Comparison of ENCODE assay signal across 11 cellular contexts in genomic region chr7:130369110-130369711, GRCh38. TPM values are rescaled to one million over a fixed set of nuclear protein-coding genes. Genes with fewer than 3 reads are reported as not detected.
DNase-seq lines count a peak whose midpoint lies in the region; ATAC-seq, FAIRE-seq and TF ChIP-seq lines count a peak whose summit lies in the region.
"Had no signal": no experiment of that assay in that cellular context is flagged by ENCODE, and none has a peak within 500 bp of the region (broad histone marks: within the 10 kb centered on the region; RNA-seq: fewer than 3 reads in every experiment).

No MANE protein-coding gene starts in this region.

- no peaks in the 10 kb centered on the region for H3K9me3 Mint-ChIP-seq in CD4-positive, alpha-beta T cell

- no peaks in the 10 kb centered on the region for H4K20me1 ChIP-seq in K562 (replicated peaks; ENCODE audit: control insufficient read depth, insufficient read depth, low read length)

- CTCF ChIA-PET in CD4-positive, alpha-beta T cell (lab: Charles Lee), result no interaction called here
- CTCF ChIA-PET in K562 (lab: Yijun Ruan, JAX; ENCODE audit: low intra/inter-chr PET ratio), result no interaction called here

- TF ChIP-seq POLR2A in K562 (conservative IDR thresholded peaks at IDR 0.05), result no peak

- no peaks in the 10 kb centered on the region for H3K9me3 ChIP-seq in CD4-positive, alpha-beta T cell (ENCODE audit: control insufficient read depth, low read length)
- no peaks in the 10 kb centered on the region for H3K9me3 ChIP-seq in K562 (replicated peaks; ENCODE audit: control insufficient read depth, insufficient read depth, low read depth, low read length)
- no peaks in the 10 kb centered on the region for H3K9me3 ChIP-seq in muscle layer of duodenum (ENCODE audit: control insufficient read depth in 1 of 2, low read length in 2 of 2)
- no peaks in the 10 kb centered on the region for H3K9me3 ChIP-seq in HAP-1

- peaks cover 33% of the 10 kb centered on the region for H3K4me1 Mint-ChIP-seq in CD4-positive, alpha-beta T cell (ENCODE audit: low read depth)

- H3K9me1 ChIP-seq in K562 (ENCODE audit: control insufficient read depth, insufficient read depth, low read length), result no peaks in the 10 kb centered on the region

- H3K4me1 ChIP-seq in K562 (replicated peaks in 1 of 2; ENCODE audit: control insufficient read depth in 2 of 2, insufficient read depth in 2 of 2, low read length in 2 of 2) (peaks cover 9 to 11% of the 10 kb centered on the region in 2 experiments), muscle layer of duodenum (ENCODE audit: control insufficient read depth in 1 of 2, insufficient read depth in 2 of 2, low read length in 2 of 2) (peaks cover 4 to 38% of the 10 kb centered on the region in 2 donors), HAP-1 (peaks cover 6% of the 10 kb centered on the region)

- intact Hi-C loops in CD4-positive, alpha-beta T cell (cut with DNase I, micrococcal nuclease), result no loop called here
- intact Hi-C loops in K562 (cut with micrococcal nuclease), result loop anchor here (10.0 kb wide), 1 partner anchor 294 kb away; the partner anchor contains the start of gene KLHDC10

- no peak overlapping the region for H3K27ac ChIP-seq in CD4-positive, alpha-beta T cell (ENCODE audit: low read depth, low read length)
- no peak overlapping the region for H3K27ac ChIP-seq in K562 (ENCODE audit: extremely low read depth, low read depth, low read length)
- H3K27ac ChIP-seq in muscle layer of duodenum (ENCODE audit: low read length), result peak overlapping the region; percentile 2

- H3K36me3 Mint-ChIP-seq in CD4-positive, alpha-beta T cell (ENCODE audit: low read depth), result no peaks in the 10 kb centered on the region

- no peak overlapping the region for H3K9ac ChIP-seq in K562 (ENCODE audit: insufficient read depth in 1 of 2, low read depth in 2 of 2, low read length in 2 of 2)

- H3K36me3 ChIP-seq in K562 (ENCODE audit: control insufficient read depth, insufficient read depth, low read length) (no peaks in the 10 kb centered on the region), muscle layer of duodenum (ENCODE audit: control insufficient read depth in 1 of 2, insufficient read depth in 2 of 2, low read length in 2 of 2) (no peaks in the 10 kb centered on the region), HAP-1 (replicated peaks) (no peaks in the 10 kb centered on the region)

- no peak for TF ChIP-seq RAD21 in K562 (CRISPR knock-in tag; conservative IDR thresholded peaks at IDR 0.05 in 1 of 2, IDR thresholded peaks at IDR 0.05 in 1 of 2)

- in situ Hi-C loops in K562 (cut with MboI), result no loop called here
- in situ Hi-C loops in HAP-1 (cut with MboI; ENCODE audit: low sequenced_read_pairs), result no loop called here

- no peaks in the 10 kb centered on the region for H3K27me3 Mint-ChIP-seq in CD4-positive, alpha-beta T cell

- no peaks in the 10 kb centered on the region for H3K79me2 ChIP-seq in K562 (ENCODE audit: control insufficient read depth, insufficient read depth, low read length)

- ATAC-seq in CD4-positive, alpha-beta T cell (ENCODE audit: poor library complexity), result no peak
- peak; percentile 9; the same call in 1 of the 3 replicates for ATAC-seq in K562

- TF ChIP-seq EP300 in K562 (IDR thresholded peaks at IDR 0.05; ENCODE audit: low read length), result no peak

- H3K4me2 ChIP-seq in K562 (ENCODE audit: insufficient read depth, low read length), result no peak overlapping the region

- H3K27ac Mint-ChIP-seq in CD4-positive, alpha-beta T cell, result peak overlapping the region; percentile 25

- peak overlapping the region; percentile 29 for H2AFZ ChIP-seq in K562 (ENCODE audit: low read depth, low read length)

- 7% methylated on average over 10 of the region's 10 CpGs for WGBS in K562 (ENCODE audit: insufficient coverage, low coverage, missing lambda C conversion rate)

- no peak for TF ChIP-seq CTCF in CD4-positive, alpha-beta T cell (IDR thresholded peaks at IDR 0.05)
- TF ChIP-seq CTCF in K562 (IDR thresholded peaks at IDR 0.05 in 2 of 3, conservative IDR thresholded peaks at IDR 0.05 in 1 of 3; ENCODE audit: insufficient read depth in 2 of 3, low read depth in 1 of 3, low read length in 3 of 3), result no peak

- no peak for DNase-seq in CD4-positive, alpha-beta T cell
- DNase-seq in KG1 (lab: John Stamatoyannopoulos, UW) (peak; percentile 15), K562 (ENCODE audit: extremely low read depth in 1 of 4, low spot score in 3 of 4) (no peak), HAP-1 (ENCODE audit: low spot score in 2 of 2) (no peak), NCI-H1694 treated with DMSO at 0.1 percent for 48 hours (lab: John Stamatoyannopoulos, UW) (no peak), NCI-H774 (lab: John Stamatoyannopoulos, UW) (no peak), anterior cingulate cortex (lab: John Stamatoyannopoulos, UW) (no peak)
- DNase-seq: central memory CD4-positive, alpha-beta T cell; small intestine had no signal

- no TSS peak for BruUV-seq in K562 (replicated peaks; lab: Mats Ljungman, UMichigan)

- POLR2A ChIA-PET in CD4-positive, alpha-beta T cell (lab: Charles Lee), result no interaction called here
- POLR2A ChIA-PET in K562 (lab: Yijun Ruan, JAX), result interaction anchor here (1.5 kb wide), 1 partner anchor 10 kb away, joined by 3 read pairs; no protein-coding TSS in a partner anchor

- H3K4me3 Mint-ChIP-seq in CD4-positive, alpha-beta T cell, result no peak overlapping the region

- peak; percentile 15 for FAIRE-seq in K562 (lab: Jason Lieb, UNC)
- FAIRE-seq: small intestine had no signal

- no peaks in the 10 kb centered on the region for H3K27me3 ChIP-seq in CD4-positive, alpha-beta T cell (ENCODE audit: control insufficient read depth, insufficient read depth, low read length)
- H3K27me3 ChIP-seq in K562 (ENCODE audit: control insufficient read depth in 2 of 2, insufficient read depth in 2 of 2, low read length in 2 of 2) (peaks cover 0 to 13% of the 10 kb centered on the region in 2 experiments; a peak in 2 of 5 replicates), muscle layer of duodenum (ENCODE audit: low read depth, low read length) (no peaks in the 10 kb centered on the region), HAP-1 (ENCODE audit: low read depth) (no peaks in the 10 kb centered on the region)

- no peak overlapping the region for H3K4me3 ChIP-seq in K562
- no peak overlapping the region for H3K4me3 ChIP-seq in muscle layer of duodenum (ENCODE audit: low read depth in 1 of 2, low read length in 2 of 2)
- H3K4me3 ChIP-seq in HAP-1, result no peak overlapping the region

TF ChIP-seq in K562, 482 proteins besides CTCF, POLR2A, EP300 and RAD21 (continues in another document):
- TF ChIP-seq NFIC (IDR thresholded peaks at IDR 0.05), result peak; percentile 28; the same call in 1 of the 2 replicates
- peak in 1 of 2 experiments; percentile 33; a peak in 1 of 4 replicates for TF ChIP-seq FOXK2 (conservative IDR thresholded peaks at IDR 0.05 in 1 of 2, IDR thresholded peaks at IDR 0.05 in 1 of 2; ENCODE audit: low read depth in 2 of 2)
- no peak for TF ChIP-seq CEBPG (CRISPR knock-in tag; IDR thresholded peaks at IDR 0.05)
- 0 out of 4 replicates have a peak, but pooled peaks of 1 of the 2 experiments have one; percentile 20 for TF ChIP-seq CEBPG (tag; conservative IDR thresholded peaks at IDR 0.05 in 1 of 2, IDR thresholded peaks at IDR 0.05 in 1 of 2)
- TF ChIP-seq CTBP1 (IDR thresholded peaks at IDR 0.05; ENCODE audit: borderline replicate concordance), result peak; percentile 39; the same call in 1 of the 2 replicates
- TF ChIP-seq ELF1 (tag; IDR thresholded peaks at IDR 0.05), result 0 out of 2 replicates have a peak, but pooled peaks have one; percentile 23
- TF ChIP-seq ZFP36 (IDR thresholded peaks at IDR 0.05; ENCODE audit: low read depth, low read length, partially characterized antibody), result no peak
- TF ChIP-seq ZNF134 (CRISPR knock-in tag; conservative IDR thresholded peaks at IDR 0.05), result no peak

RNA-seq across cellular contexts. Expression of gene CPA1, which starts 11.1 kb away (rescaled TPM):
- total RNA-seq in CD4-positive, alpha-beta T cell, result not detected
- total RNA-seq in K562 (2011; cell fraction: chromatin; rRNA removed; ENCODE audit: low replicate concordance), result not detected in 2 replicates
- total RNA-seq in K562 (2011; cell fraction: nucleolus; rRNA removed), result not detected in 2 replicates
- not detected in 2 replicates for total RNA-seq in K562 (2011; cell fraction: nucleoplasm; rRNA removed)
- not detected in 2 replicates for total RNA-seq in K562 (2014; rRNA removed)
- not detected in 2 replicates for total RNA-seq in K562 (2014; rRNA removed; fragmentation: Illumina TruSeq; extraction: Trizol)
- not detected in 2 replicates for total RNA-seq in K562 (2015; rRNA removed; fragmentation: Illumina TruSeq; extraction: Trizol)
- 6.5 and 9.7 TPM in 2 replicates for total RNA-seq in K562 (2021)
- polyA plus RNA-seq in K562 (2011; rRNA removed), result not detected in 2 replicates
- polyA plus RNA-seq in K562 (2011; cell fraction: cytosol; rRNA removed), result not detected in 2 replicates
- polyA plus RNA-seq in K562 (2011; cell fraction: nucleus; rRNA removed), result not detected in 2 replicates
- not detected in 2 replicates for polyA plus RNA-seq in K562 (2012)
- not detected in 2 replicates for polyA plus RNA-seq in K562 (2014; fragmentation: Illumina TruSeq; extraction: Trizol)
- polyA plus RNA-seq in K562 (2014; fragmentation: Nextera tagmentation; extraction: Ambion mirVana), result not detected
- not detected in 2 replicates for polyA plus RNA-seq in K562 (2014; rRNA removed)
- polyA minus RNA-seq in K562 (2011; rRNA and poly(A)+ RNA removed), result not detected in 2 replicates
- not detected in 2 replicates for polyA minus RNA-seq in K562 (2011; cell fraction: cytosol; rRNA and poly(A)+ RNA removed)
- polyA minus RNA-seq in K562 (2011; cell fraction: nucleus; rRNA and poly(A)+ RNA removed), result not detected in 2 replicates
- total RNA-seq: NCI-H460 had no signal

RNA-seq across cellular contexts. Expression of gene CPA5, which starts 24.6 kb away (rescaled TPM):
- not detected for total RNA-seq in CD4-positive, alpha-beta T cell
- 1.00 TPM in 1 of 2 replicates, not detected in the other for total RNA-seq in K562 (2011; cell fraction: chromatin; rRNA removed; ENCODE audit: low replicate concordance)
- 0.33 and 3.7 TPM in 2 replicates for total RNA-seq in K562 (2011; cell fraction: nucleolus; rRNA removed)
- total RNA-seq in K562 (2011; cell fraction: nucleoplasm; rRNA removed), result 0.31 and 0.66 TPM in 2 replicates
- 0.16 and 0.23 TPM in 2 replicates for total RNA-seq in K562 (2014; rRNA removed)
- total RNA-seq in K562 (2014; rRNA removed; fragmentation: Illumina TruSeq; extraction: Trizol), result 0.29 and 0.91 TPM in 2 replicates
- 0.26 and 0.94 TPM in 2 replicates for total RNA-seq in K562 (2015; rRNA removed; fragmentation: Illumina TruSeq; extraction: Trizol)
- total RNA-seq in K562 (2021), result 0.18 and 0.22 TPM in 2 replicates
- polyA plus RNA-seq in K562 (2011; rRNA removed), result 0.14 and 0.50 TPM in 2 replicates
- polyA plus RNA-seq in K562 (2011; cell fraction: cytosol; rRNA removed), result 0.07 and 0.19 TPM in 2 replicates
- 0.29 and 2.2 TPM in 2 replicates for polyA plus RNA-seq in K562 (2011; cell fraction: nucleus; rRNA removed)
- polyA plus RNA-seq in K562 (2012), result 0.91 and 6.4 TPM in 2 replicates
- polyA plus RNA-seq in K562 (2014; fragmentation: Illumina TruSeq; extraction: Trizol), result 0.24 and 1.00 TPM in 2 replicates
- polyA plus RNA-seq in K562 (2014; fragmentation: Nextera tagmentation; extraction: Ambion mirVana), result 1 to 10 TPM; 1.0 to 2.4 TPM
- polyA plus RNA-seq in K562 (2014; rRNA removed), result 0.11 and 0.13 TPM in 2 replicates
- polyA minus RNA-seq in K562 (2011; rRNA and poly(A)+ RNA removed), result not detected in 2 replicates
- polyA minus RNA-seq in K562 (2011; cell fraction: cytosol; rRNA and poly(A)+ RNA removed), result not detected in 2 replicates
- polyA minus RNA-seq in K562 (2011; cell fraction: nucleus; rRNA and poly(A)+ RNA removed), result not detected in 2 replicates
- total RNA-seq: NCI-H460 had no signal
